Comparison of ENCODE assay signal across 1 cellular context in genomic region chr1:29991815-29992214, GRCh38.
TF ChIP-seq lines count a peak whose summit lies in the region.

No MANE protein-coding gene starts in this region.

TF ChIP-seq in H1, 55 proteins besides CTCF, POLR2A, EP300 and RAD21 (continued from another document):
- TF ChIP-seq ATF3 (IDR thresholded peaks at IDR 0.05; ENCODE audit: insufficient read depth, low read depth, low read length): no peak
- TF ChIP-seq SRF (IDR thresholded peaks at IDR 0.05; ENCODE audit: low read depth, low read length): no peak
- TF ChIP-seq FOSL1 (IDR thresholded peaks at IDR 0.05; ENCODE audit: insufficient read depth, low read depth, low read length): no peak
- no peak for TF ChIP-seq RNF2 (IDR thresholded peaks at IDR 0.05; ENCODE audit: borderline replicate concordance, low read depth, low read length, missing control alignments, poor library complexity, severe bottlenecking)
- no peak for TF ChIP-seq JUND (IDR thresholded peaks at IDR 0.05; ENCODE audit: low read length)
